ENCODE assay signal across 19 cellular contexts in the genomic region with DNA sequence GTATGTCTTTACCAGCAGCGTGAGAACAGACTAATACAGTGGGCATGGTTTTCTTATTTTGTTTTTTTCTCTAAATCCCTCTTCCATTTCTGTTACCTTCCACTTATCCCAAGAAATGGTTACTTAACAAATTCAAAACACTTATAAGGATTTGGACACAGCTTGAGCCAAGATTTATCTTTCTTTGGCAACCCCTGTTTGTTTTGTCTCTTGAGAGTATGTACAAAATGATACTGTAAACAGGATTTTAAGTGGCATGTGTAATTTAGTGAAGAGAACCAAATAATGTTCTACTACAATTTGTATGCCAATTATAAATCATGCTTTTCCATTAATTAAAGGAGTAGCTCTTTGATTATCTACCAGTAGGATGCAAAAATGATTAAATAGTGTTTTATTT. TPM values are rescaled to one million over a fixed set of nuclear protein-coding genes. Genes with fewer than 3 reads are reported as not detected.
"Had no signal": no experiment of that assay in that cellular context is flagged by ENCODE, and none has a peak within 500 bp of the region (broad histone marks: within the 10 kb centered on the region; RNA-seq: fewer than 3 reads in every experiment).

No MANE protein-coding gene starts in this region.

- H3K4me1 Mint-ChIP-seq: naive thymus-derived CD4-positive, alpha-beta T cell had no signal

- H3K4me1 ChIP-seq: uterus had no signal

- H3K36me3 ChIP-seq: esophagus muscularis mucosa, gastrocnemius medialis, heart right ventricle, neutrophil, uterus had no signal

- H3K9me3 ChIP-seq: esophagus muscularis mucosa, gastrocnemius medialis, heart right ventricle, neutrophil, uterus had no signal

- H3K27ac Mint-ChIP-seq: naive thymus-derived CD4-positive, alpha-beta T cell; type B pancreatic cell had no signal

- H3K36me3 Mint-ChIP-seq: naive thymus-derived CD4-positive, alpha-beta T cell had no signal

- H3K27ac ChIP-seq: epithelial cell of prostate, esophagus muscularis mucosa, gastrocnemius medialis, heart right ventricle, neutrophil, uterus had no signal

- ATAC-seq: gastrocnemius medialis; heart right ventricle; left lobe of liver; naive thymus-derived CD4-positive, alpha-beta T cell; right cardiac atrium had no signal

- H3K4me3 Mint-ChIP-seq: naive thymus-derived CD4-positive, alpha-beta T cell; type B pancreatic cell had no signal

- H3K9me3 Mint-ChIP-seq: type B pancreatic cell had no signal

- H3K27me3 ChIP-seq: gastrocnemius medialis, heart right ventricle, neutrophil, uterus had no signal

- H3K4me3 ChIP-seq: esophagus muscularis mucosa, gastrocnemius medialis, heart right ventricle, uterus had no signal

- DNase-seq: effector memory CD4-positive, alpha-beta T cell; gastrocnemius medialis; heart right ventricle; hypothalamus; kidney glomerular epithelial cell; mammary epithelial cell; naive thymus-derived CD4-positive, alpha-beta T cell; right cardiac atrium; small intestine; stimulated activated CD4-positive, alpha-beta T cell treated with anti-CD3 and anti-CD28 coated beads, Interleukin-12 subunit alpha, Interleukin-12 subunit beta, amount 100 ng/mL, for 4 hours; stimulated activated naive CD4-positive, alpha-beta T cell treated with Interleukin-2 at 50 U/mL for 16 hours; uterus had no signal

RNA-seq across cellular contexts. Expression of a gene that starts 51.4 kb away (rescaled TPM):
- total RNA-seq: fibroblast of villous mesenchyme; naive thymus-derived CD4-positive, alpha-beta T cell; pulmonary artery endothelial cell had no signal
